In genomic region chr1:9663257-9663656, GRCh38 we compare ENCODE assay signal across 1 cellular context.
TF ChIP-seq lines count a peak whose summit lies in the region.

No MANE protein-coding gene starts in this region.

TF ChIP-seq in HEK293, 187 proteins besides CTCF, POLR2A, EP300 and RAD21 (continued from another document):
- TF ChIP-seq ZBTB44 (tag by site-specific recombination; IDR thresholded peaks at IDR 0.05) = no peak
